In genomic region chrX:153689654-153690465, GRCh38 we compare ENCODE assay signal across 10 cellular contexts. TPM values are rescaled to one million over a fixed set of nuclear protein-coding genes. Genes with fewer than 3 reads are reported as not detected.
DNase-seq lines count a peak whose midpoint lies in the region; ATAC-seq and TF ChIP-seq lines count a peak whose summit lies in the region.
"Had no signal": no experiment of that assay in that cellular context is flagged by ENCODE, and none has a peak within 500 bp of the region (broad histone marks: within the 10 kb centered on the region; RNA-seq: fewer than 3 reads in every experiment).

No MANE protein-coding gene starts in this region.

- H3K4me3 Mint-ChIP-seq in Calu3 (ENCODE audit: low read depth, unreplicated experiment) = peak overlapping the region; percentile 26
- no peak overlapping the region for H3K4me3 Mint-ChIP-seq in stimulated activated memory B cell treated with anti-CD40 and anti-IgM and Interleukin-4, amounts not matched to agents 10 μg/mL and 1 μg/mL and 100 μg/mL, for 72 hours

- H3K79me1 ChIP-seq in neuronal stem cell (ENCODE audit: low read depth, low read length) = peaks cover 16% of the 10 kb centered on the region

- peaks cover 11 to 46% of the 10 kb centered on the region in 2 donors for H3K36me3 ChIP-seq in neuronal stem cell (replicated peaks in 1 of 2; ENCODE audit: control insufficient read depth in 2 of 2, insufficient read depth in 2 of 2, low read length in 2 of 2)

- H4K91ac ChIP-seq in neuronal stem cell (ENCODE audit: low read depth, low read length, poor library complexity) = no peak overlapping the region

- no peak overlapping the region for H3K18ac ChIP-seq in neuronal stem cell (ENCODE audit: low read length)

- H3K4me3 ChIP-seq in epithelial cell of proximal tubule (ENCODE audit: low read depth, low read length) = peak overlapping the region; percentile 52
- peak overlapping the region; percentile 62 to 84 for H3K4me3 ChIP-seq in neuronal stem cell (ENCODE audit: low read length in 2 of 2)

- no peaks in the 10 kb centered on the region for H3K9me3 ChIP-seq in neuronal stem cell (replicated peaks in 1 of 2; ENCODE audit: control insufficient read depth in 2 of 2, insufficient read depth in 1 of 2, low read depth in 1 of 2, low read length in 2 of 2)

- peak overlapping the region; percentile 36 for H3K27ac Mint-ChIP-seq in Calu3 (ENCODE audit: unreplicated experiment)
- no peak overlapping the region for H3K27ac Mint-ChIP-seq in stimulated activated memory B cell treated with anti-CD40 and anti-IgM and Interleukin-4, amounts not matched to agents 10 μg/mL and 1 μg/mL and 100 μg/mL, for 72 hours

- no peak overlapping the region for H2BK5ac ChIP-seq in neuronal stem cell (ENCODE audit: low read length)

- intact Hi-C loops in Calu3 (cut with micrococcal nuclease; ENCODE audit: unreplicated experiment) = no loop called here

- H3K4ac ChIP-seq in neuronal stem cell (ENCODE audit: low read length) = no peak overlapping the region

- H3K27me3 ChIP-seq in neuronal stem cell (ENCODE audit: control insufficient read depth in 3 of 3, insufficient read depth in 3 of 3, low read depth in 1 of 3, low read length in 3 of 3) = no peaks in the 10 kb centered on the region

- no CpG with 5 or more reads among the region's 19 CpGs for WGBS in neuronal stem cell (ENCODE audit: extremely low coverage in 2 of 2, insufficient read length in 2 of 2, insufficient replicate concordance in 1 of 2), 2 donors

- H4K8ac ChIP-seq in neuronal stem cell (ENCODE audit: low read depth, low read length) = no peak overlapping the region

- no peak overlapping the region for H2AK5ac ChIP-seq in neuronal stem cell (ENCODE audit: low read depth, low read length)

- peaks cover 16 to 18% of the 10 kb centered on the region in 2 donors for H3K4me1 ChIP-seq in neuronal stem cell (ENCODE audit: control insufficient read depth in 2 of 2, insufficient read depth in 1 of 2, low read depth in 1 of 2, low read length in 2 of 2)

- H3K4me1 Mint-ChIP-seq in Calu3 (ENCODE audit: low read depth, unreplicated experiment) = no peaks in the 10 kb centered on the region
- H3K4me1 Mint-ChIP-seq in stimulated activated memory B cell treated with anti-CD40 and anti-IgM and Interleukin-4, amounts not matched to agents 10 μg/mL and 1 μg/mL and 100 μg/mL, for 72 hours = peaks cover 6% of the 10 kb centered on the region

- ATAC-seq in stimulated activated memory B cell treated with anti-CD40 and anti-IgM and Interleukin-4, amounts not matched to agents 10 μg/mL and 1 μg/mL and 100 μg/mL, for 72 hours = no peak
- ATAC-seq in HG02973 (IDR thresholded peaks at IDR 0.05; ENCODE audit: unreplicated experiment) = no peak

- CTCF ChIA-PET in Calu3 (lab: Charles Lee) = no interaction called here

- H3K9me3 Mint-ChIP-seq in Calu3 (ENCODE audit: low read depth, unreplicated experiment) = no peaks in the 10 kb centered on the region
- no peaks in the 10 kb centered on the region for H3K9me3 Mint-ChIP-seq in stimulated activated memory B cell treated with anti-CD40 and anti-IgM and Interleukin-4, amounts not matched to agents 10 μg/mL and 1 μg/mL and 100 μg/mL, for 72 hours

- no peak for DNase-seq in Calu3
- DNase-seq in RKO (ENCODE audit: low spot score) = peak; percentile 60
- DNase-seq in epithelial cell of proximal tubule (ENCODE audit: low read depth) = no peak
- DNase-seq in neuronal stem cell (ENCODE audit: low spot score) = no peak
- no peak for DNase-seq in AML-193 (lab: John Stamatoyannopoulos, UW)
- no peak for DNase-seq in COLO668 (lab: John Stamatoyannopoulos, UW; ENCODE audit: unreplicated experiment)
- DNase-seq: activated CD4-positive, alpha-beta T cell treated with anti-CD3 and anti-CD28 coated beads, Interleukin-2, amount 50 U/mL, for 48 hours; NCI-H2107 had no signal

- no peak overlapping the region for H2AFZ ChIP-seq in neuronal stem cell (ENCODE audit: low read length)

- H3K14ac ChIP-seq in neuronal stem cell (ENCODE audit: low read length) = peak overlapping the region; percentile 38

- H3K4me2 ChIP-seq in neuronal stem cell (ENCODE audit: insufficient read depth, low read length, poor library complexity, severe bottlenecking) = peak overlapping the region; percentile 62

- H2BK12ac ChIP-seq in neuronal stem cell (ENCODE audit: low read length) = no peak overlapping the region

- H3K36me3 Mint-ChIP-seq in Calu3 (ENCODE audit: insufficient read depth, unreplicated experiment) = peaks cover 48% of the 10 kb centered on the region
- H3K36me3 Mint-ChIP-seq in stimulated activated memory B cell treated with anti-CD40 and anti-IgM and Interleukin-4, amounts not matched to agents 10 μg/mL and 1 μg/mL and 100 μg/mL, for 72 hours = peaks cover 4% of the 10 kb centered on the region

- H3K9ac ChIP-seq in neuronal stem cell (ENCODE audit: low read depth, low read length, poor library complexity) = peak overlapping the region; percentile 90

- BruUV-seq in Calu3 (replicated peaks; lab: Mats Ljungman, UMichigan) = TSS peak; percentile 35

- H2BK15ac ChIP-seq in neuronal stem cell (ENCODE audit: low read length) = no peak overlapping the region

- H3K23ac ChIP-seq in neuronal stem cell (ENCODE audit: low read depth, low read length, poor library complexity) = no peak overlapping the region

- H3K27me3 Mint-ChIP-seq in Calu3 (ENCODE audit: unreplicated experiment) = peaks cover 14% of the 10 kb centered on the region
- H3K27me3 Mint-ChIP-seq in stimulated activated memory B cell treated with anti-CD40 and anti-IgM and Interleukin-4, amounts not matched to agents 10 μg/mL and 1 μg/mL and 100 μg/mL, for 72 hours = peaks cover 18% of the 10 kb centered on the region

- no peak overlapping the region for H3K27ac ChIP-seq in neuronal stem cell (replicated peaks; ENCODE audit: low read length)

- H2BK120ac ChIP-seq in neuronal stem cell (ENCODE audit: low read depth, low read length) = no peak overlapping the region

- TF ChIP-seq CTCF in Calu3 (IDR thresholded peaks at IDR 0.05; ENCODE audit: unreplicated experiment) (peak; percentile 22), epithelial cell of proximal tubule (conservative IDR thresholded peaks at IDR 0.05; ENCODE audit: low read depth, low read length) (peak; percentile 33)

RNA-seq across cellular contexts. Expression of gene SLC6A8, which starts 2.1 kb away (rescaled TPM):
- total RNA-seq in Calu3 (2022) (24.6 and 27.4 TPM in 2 replicates), epithelial cell of proximal tubule (20.0 and 30.5 TPM in 2 replicates)
- polyA plus RNA-seq in neuronal stem cell (2013, experiment 1 of 2) = 122 TPM
- 123 TPM for polyA plus RNA-seq in neuronal stem cell (2013, experiment 2 of 2)

RNA-seq across cellular contexts. Expression of gene PNCK, which starts 16.2 kb away (rescaled TPM):
- total RNA-seq in Calu3 (2022) (1.1 TPM in 1 of 2 replicates, not detected in the other), epithelial cell of proximal tubule (0.86 TPM in 1 of 2 replicates, not detected in the other)
- 20.3 TPM for polyA plus RNA-seq in neuronal stem cell (2013, experiment 1 of 2)
- 20.9 TPM for polyA plus RNA-seq in neuronal stem cell (2013, experiment 2 of 2)

RNA-seq across cellular contexts. Expression of gene BCAP31, which starts 34.3 kb away (rescaled TPM):
- total RNA-seq in Calu3 (2022) (371 and 407 TPM in 2 replicates), epithelial cell of proximal tubule (155 and 163 TPM in 2 replicates)
- polyA plus RNA-seq in neuronal stem cell (2013, experiment 1 of 2) = 53.3 TPM
- 53.2 TPM for polyA plus RNA-seq in neuronal stem cell (2013, experiment 2 of 2)

RNA-seq across cellular contexts. Expression of gene ABCD1, which starts 34.8 kb away (rescaled TPM):
- total RNA-seq in Calu3 (2022) (14.4 and 22.8 TPM in 2 replicates), epithelial cell of proximal tubule (8.2 and 12.6 TPM in 2 replicates)
- polyA plus RNA-seq in neuronal stem cell (2013, experiment 1 of 2) = 4.4 TPM
- 4.2 TPM for polyA plus RNA-seq in neuronal stem cell (2013, experiment 2 of 2)

RNA-seq across cellular contexts. Expression of gene DUSP9, which starts 42.9 kb away (rescaled TPM):
- total RNA-seq in Calu3 (2022) (0.19 and 0.27 TPM in 2 replicates), epithelial cell of proximal tubule (3.1 and 5.9 TPM in 2 replicates)
- 1.5 TPM for polyA plus RNA-seq in neuronal stem cell (2013, experiment 1 of 2)
- polyA plus RNA-seq in neuronal stem cell (2013, experiment 2 of 2) = 1.4 TPM
